Comparison of ENCODE assay signal across 9 cellular contexts in genomic region chr5:118611332-118611945, GRCh38.
DNase-seq lines count a peak whose midpoint lies in the region; ATAC-seq, FAIRE-seq and TF ChIP-seq lines count a peak whose summit lies in the region.
"Had no signal": no experiment of that assay in that cellular context is flagged by ENCODE, and none has a peak within 500 bp of the region (broad histone marks: within the 10 kb centered on the region; RNA-seq: fewer than 3 reads in every experiment).

No MANE protein-coding gene starts in this region.

- DNase-seq in MCF 10A (ENCODE audit: unreplicated experiment) = peak; percentile 63
- DNase-seq in breast epithelium (ENCODE audit: low spot score in 2 of 2) = no peak
- peak; percentile 53 to 72 for DNase-seq in Kasumi-1 (lab: John Stamatoyannopoulos, UW)
- DNase-seq in bronchial epithelial cell (ENCODE audit: low read depth) = peak; percentile 29
- DNase-seq in osteoblast (ENCODE audit: insufficient read length, low spot score, missing footprints) = peak; percentile 66
- no peak for DNase-seq in CD4-positive, alpha-beta T cell
- no peak for DNase-seq in activated T-cell treated with anti-CD3 and anti-CD28 coated beads for 4 hours

- ATAC-seq in GM18517 (IDR thresholded peaks at IDR 0.05; ENCODE audit: unreplicated experiment) = no peak
- no peak for ATAC-seq in CD4-positive, alpha-beta T cell (ENCODE audit: poor library complexity)

- no peak overlapping the region for H2AFZ ChIP-seq in osteoblast (ENCODE audit: low read length)

- POLR2A ChIA-PET in MCF 10A (lab: Yijun Ruan, JAX) = no interaction called here
- POLR2A ChIA-PET in CD4-positive, alpha-beta T cell (lab: Charles Lee) = no interaction called here

- H3K27me3 ChIP-seq in breast epithelium (no peaks in the 10 kb centered on the region), bronchial epithelial cell (ENCODE audit: control insufficient read depth, insufficient read depth, low read length) (no peaks in the 10 kb centered on the region), osteoblast (ENCODE audit: insufficient read depth, low read length) (no peaks in the 10 kb centered on the region)
- H3K27me3 ChIP-seq in CD4-positive, alpha-beta T cell (ENCODE audit: control insufficient read depth, insufficient read depth, low read length) = no peaks in the 10 kb centered on the region

- intact Hi-C loops in MCF 10A (cut with micrococcal nuclease) = loop anchor here (1.0 to 5.0 kb wide), 5 partner anchors 181 to 1534 kb away; no protein-coding TSS in a partner anchor
- intact Hi-C loops in breast epithelium (cut with DNase I; ENCODE audit: low total_unique reads) = loop anchor here (5.0 kb wide), 1 partner anchor 314 kb away; no protein-coding TSS in a partner anchor
- intact Hi-C loops in CD4-positive, alpha-beta T cell (cut with DNase I, micrococcal nuclease) = no loop called here

- no peak overlapping the region for H3K4me2 ChIP-seq in osteoblast (ENCODE audit: insufficient read depth, low read length)

- H3K4me3 Mint-ChIP-seq in MCF 10A (ENCODE audit: unreplicated experiment) = no peak overlapping the region
- no peak overlapping the region for H3K4me3 Mint-ChIP-seq in CD4-positive, alpha-beta T cell

- H3K27me3 Mint-ChIP-seq in MCF 10A (ENCODE audit: insufficient read depth, unreplicated experiment) = no peaks in the 10 kb centered on the region
- no peaks in the 10 kb centered on the region for H3K27me3 Mint-ChIP-seq in CD4-positive, alpha-beta T cell

- H3K36me3 ChIP-seq in breast epithelium (no peaks in the 10 kb centered on the region), bronchial epithelial cell (ENCODE audit: control insufficient read depth, insufficient read depth, low read length) (no peaks in the 10 kb centered on the region), osteoblast (ENCODE audit: insufficient read depth, low read length) (no peaks in the 10 kb centered on the region)

- no TSS peak for BruUV-seq in MCF 10A (replicated peaks; lab: Mats Ljungman, UMichigan)

- no peaks in the 10 kb centered on the region for H3K4me1 Mint-ChIP-seq in MCF 10A (ENCODE audit: insufficient read depth, unreplicated experiment)
- no peaks in the 10 kb centered on the region for H3K4me1 Mint-ChIP-seq in CD4-positive, alpha-beta T cell (ENCODE audit: low read depth)

- FAIRE-seq in bronchial epithelial cell (lab: Jason Lieb, UNC) = peak; percentile 62

- no peaks in the 10 kb centered on the region for H3K79me2 ChIP-seq in osteoblast (ENCODE audit: insufficient read depth, low read length)

- H3K4me3 ChIP-seq in breast epithelium = no peak overlapping the region
- H3K4me3 ChIP-seq in bronchial epithelial cell (ENCODE audit: low read depth, low read length) = no peak overlapping the region
- H3K4me3 ChIP-seq in osteoblast (ENCODE audit: insufficient read depth, low read length) = no peak overlapping the region
- H3K4me3 ChIP-seq: skin epidermis had no signal

- TF ChIP-seq POLR2A in breast epithelium (IDR thresholded peaks at IDR 0.05) = no peak

- no peak overlapping the region for H3K27ac ChIP-seq in breast epithelium
- no peak overlapping the region for H3K27ac ChIP-seq in osteoblast (ENCODE audit: low read depth, low read length)
- no peak overlapping the region for H3K27ac ChIP-seq in CD4-positive, alpha-beta T cell (ENCODE audit: low read depth, low read length)
- H3K27ac ChIP-seq: skin epidermis had no signal

- no peak overlapping the region for H3K27ac Mint-ChIP-seq in MCF 10A (ENCODE audit: low read depth, unreplicated experiment)
- no peak overlapping the region for H3K27ac Mint-ChIP-seq in CD4-positive, alpha-beta T cell

- H3K4me1 ChIP-seq in breast epithelium = no peaks in the 10 kb centered on the region
- no peaks in the 10 kb centered on the region for H3K4me1 ChIP-seq in osteoblast (ENCODE audit: insufficient read depth, low read length)

- H3K36me3 Mint-ChIP-seq in MCF 10A (ENCODE audit: insufficient read depth, unreplicated experiment) = no peaks in the 10 kb centered on the region
- H3K36me3 Mint-ChIP-seq in CD4-positive, alpha-beta T cell (ENCODE audit: low read depth) = no peaks in the 10 kb centered on the region

- H3K9me3 ChIP-seq in breast epithelium = no peaks in the 10 kb centered on the region
- no peaks in the 10 kb centered on the region for H3K9me3 ChIP-seq in osteoblast (ENCODE audit: low read depth, low read length)
- no peaks in the 10 kb centered on the region for H3K9me3 ChIP-seq in CD4-positive, alpha-beta T cell (ENCODE audit: control insufficient read depth, low read length)

- TF ChIP-seq CTCF in MCF 10A (IDR thresholded peaks at IDR 0.05; ENCODE audit: unreplicated experiment) (peak; percentile 86), breast epithelium (IDR thresholded peaks at IDR 0.05) (peak in 1 of 3 donors; percentile 21), bronchial epithelial cell (IDR thresholded peaks at IDR 0.05; ENCODE audit: insufficient read depth, low read length, severe bottlenecking) (peak; percentile 60), osteoblast (IDR thresholded peaks at IDR 0.05; ENCODE audit: extremely low read depth, low read depth, low read length) (peak; percentile 77)
- no peak for TF ChIP-seq CTCF in CD4-positive, alpha-beta T cell (IDR thresholded peaks at IDR 0.05)

- no peaks in the 10 kb centered on the region for H4K20me1 ChIP-seq in osteoblast (ENCODE audit: insufficient read depth, low read length)

- H3K9me3 Mint-ChIP-seq in MCF 10A (ENCODE audit: unreplicated experiment) = no peaks in the 10 kb centered on the region
- no peaks in the 10 kb centered on the region for H3K9me3 Mint-ChIP-seq in CD4-positive, alpha-beta T cell

- CTCF ChIA-PET in MCF 10A (lab: Yijun Ruan, JAX) = interaction anchor here (0.6 to 4.2 kb wide), 22 partner anchors 9 to 1830 kb away, joined by 3 to 22 read pairs (median 3); no protein-coding TSS in a partner anchor
- CTCF ChIA-PET in CD4-positive, alpha-beta T cell (lab: Charles Lee) = no interaction called here

Comparison
In these comparisons a context has a peak if more than half of its experiments do, and no peak if none do; other contexts are left out.
1. DNase-seq: peak in MCF 10A (single experiment), Kasumi-1 (2 of 2), bronchial epithelial cell (single experiment) and osteoblast (single experiment); none in breast epithelium (0 of 2), CD4-positive, alpha-beta T cell (0 of 10) and activated T-cell treated with anti-CD3 and anti-CD28 coated beads for 4 hours (single experiment).
2. intact Hi-C loops: an anchor here in MCF 10A (1.0 to 5.0 kb wide) and breast epithelium (5.0 kb wide); none called in CD4-positive, alpha-beta T cell.